Comparison of ENCODE assay signal across 8 cellular contexts in genomic region chr11:108121274-108122155, GRCh38. TPM values are rescaled to one million over a fixed set of nuclear protein-coding genes. Genes with fewer than 3 reads are reported as not detected.
A peak's percentile ranks its signal among the peaks of the same experiment; 100 is the strongest.
DNase-seq lines count a peak whose midpoint lies in the region; ATAC-seq and FAIRE-seq lines count a peak whose summit lies in the region.

Gene ACAT1 (plus strand): TSS chr11:108121567. CDS start chr11:108121607, 40 bp downstream.

- DNase-seq in Caki2 (ENCODE audit: low read depth) (peak; percentile 92), HTR-8/SVneo (ENCODE audit: insufficient read length, low spot score) (peak; percentile 95), NOMO-1 treated with dmso at 0.1 percent for 144 hours (lab: John Stamatoyannopoulos, UW; ENCODE audit: unreplicated experiment) (peak; percentile 86), mesenteric fat pad (ENCODE audit: low spot score) (peak; percentile 100)
- peak; percentile 97 for DNase-seq in activated CD8-positive, alpha-beta memory T cell treated with anti-CD3 and anti-CD28 coated beads, Interleukin-2, amount 10 ng/mL, durations not matched to agents 7 days and 5 days
- peak; percentile 86 to 89 for DNase-seq in stimulated activated CD8-positive, alpha-beta memory T cell treated with anti-CD3 and anti-CD28 coated beads, Interleukin-15, amount 100 ng/mL, for 4 hours (ENCODE audit: low read depth in 2 of 2)

- peak within 1 kb of the TSS; percentile 85 for H3K27ac Mint-ChIP-seq in activated CD8-positive, alpha-beta memory T cell treated with anti-CD3 and anti-CD28 coated beads, Interleukin-2, amount 10 ng/mL, durations not matched to agents 7 days and 5 days

- FAIRE-seq in HTR-8/SVneo (lab: Jason Lieb, UNC) = peak; percentile 99

- peaks cover 46% of the 10 kb centered on the region for H3K4me1 Mint-ChIP-seq in activated CD8-positive, alpha-beta memory T cell treated with anti-CD3 and anti-CD28 coated beads, Interleukin-2, amount 10 ng/mL, durations not matched to agents 7 days and 5 days

- H3K4me3 Mint-ChIP-seq in activated CD8-positive, alpha-beta memory T cell treated with anti-CD3 and anti-CD28 coated beads, Interleukin-2, amount 10 ng/mL, durations not matched to agents 7 days and 5 days = peak within 1 kb of the TSS; percentile 88

- CTCF ChIA-PET in activated CD8-positive, alpha-beta memory T cell treated with anti-CD3 and anti-CD28 coated beads, Interleukin-2, amount 10 ng/mL, durations not matched to agents 7 days and 5 days (lab: Charles Lee) = interaction anchor here (1.3 to 1.6 kb wide), 2 partner anchors 527 to 534 kb away, joined by 3 to 5 read pairs; no protein-coding TSS in a partner anchor

- H3K9ac ChIP-seq in endocrine pancreas (ENCODE audit: control insufficient read depth, insufficient read depth, low read length) = peak within 1 kb of the TSS; percentile 84

- in situ Hi-C loops in Caki2 (cut with HindIII; ENCODE audit: low pct_unique_long_range_greater_than_20kb, low sequenced_read_pairs) = no loop called here

- no peaks in the 10 kb centered on the region for H3K36me3 ChIP-seq in endocrine pancreas (ENCODE audit: control insufficient read depth, insufficient read depth, low read length)

- peak; percentile 92 for ATAC-seq in GM21367 (IDR thresholded peaks at IDR 0.05; ENCODE audit: unreplicated experiment)
- peak; percentile 98 for ATAC-seq in activated CD8-positive, alpha-beta memory T cell treated with anti-CD3 and anti-CD28 coated beads, Interleukin-2, amount 10 ng/mL, durations not matched to agents 7 days and 5 days

- H3K27me3 Mint-ChIP-seq in activated CD8-positive, alpha-beta memory T cell treated with anti-CD3 and anti-CD28 coated beads, Interleukin-2, amount 10 ng/mL, durations not matched to agents 7 days and 5 days = no peaks in the 10 kb centered on the region

- no peaks in the 10 kb centered on the region for H3K9me3 Mint-ChIP-seq in activated CD8-positive, alpha-beta memory T cell treated with anti-CD3 and anti-CD28 coated beads, Interleukin-2, amount 10 ng/mL, durations not matched to agents 7 days and 5 days (ENCODE audit: low read depth)

- H3K27me3 ChIP-seq in endocrine pancreas (ENCODE audit: control insufficient read depth, insufficient read depth, low read length) = no peaks in the 10 kb centered on the region

- peaks cover 11% of the 10 kb centered on the region for H3K36me3 Mint-ChIP-seq in activated CD8-positive, alpha-beta memory T cell treated with anti-CD3 and anti-CD28 coated beads, Interleukin-2, amount 10 ng/mL, durations not matched to agents 7 days and 5 days

- H3K4me3 ChIP-seq in endocrine pancreas (ENCODE audit: control insufficient read depth, insufficient read depth, low read length) = peak within 1 kb of the TSS; percentile 74

- H3K9me3 ChIP-seq in endocrine pancreas (ENCODE audit: control insufficient read depth, low read length) = no peaks in the 10 kb centered on the region

- H3K4me1 ChIP-seq in endocrine pancreas (ENCODE audit: control insufficient read depth, insufficient read depth, low read length) = peaks cover 6% of the 10 kb centered on the region

RNA-seq across cellular contexts. Expression of gene ACAT1, which starts in this region (rescaled TPM):
- 128 and 168 TPM in 2 replicates for total RNA-seq in Caki2 (2014; rRNA removed; shearing (Covaris generic); ENCODE audit: low replicate concordance)
- 10 to 100 TPM; 75.5 to 77.2 TPM for total RNA-seq in activated CD8-positive, alpha-beta memory T cell treated with anti-CD3 and anti-CD28 coated beads, Interleukin-2, amount 10 ng/mL, durations not matched to agents 7 days and 5 days
- 95.9 TPM for total RNA-seq in mesenteric fat pad

Comparison
In these comparisons a context has a peak if more than half of its experiments do, and no peak if none do; other contexts are left out.
1. Peak in every context shown above with its lines: DNase-seq, ATAC-seq and H3K4me3 ChIP-seq.